9 cellular contexts compared by ENCODE assay signal in genomic region chr19:43439183-43440063, GRCh38.
A peak's percentile ranks its signal among the peaks of the same experiment; 100 is the strongest.
DNase-seq lines count a peak whose midpoint lies in the region; ATAC-seq and TF ChIP-seq lines count a peak whose summit lies in the region.
"Had no signal": no experiment of that assay in that cellular context is flagged by ENCODE, and none has a peak within 500 bp of the region (broad histone marks: within the 10 kb centered on the region; RNA-seq: fewer than 3 reads in every experiment).

No MANE protein-coding gene starts in this region.

- peak; percentile 97 for ATAC-seq in central memory CD8-positive, alpha-beta T cell (replicated peaks; ENCODE audit: extremely low read depth, poor library complexity, severe bottlenecking)
- ATAC-seq in GM18520 (IDR thresholded peaks at IDR 0.05; ENCODE audit: unreplicated experiment) = no peak

- TF ChIP-seq CTCF in GM13976 (IDR thresholded peaks at IDR 0.05; ENCODE audit: borderline replicate concordance, control extremely low read depth, extremely low read depth, insufficient read depth, missing control alignments) = no peak

- peaks cover 32% of the 10 kb centered on the region for H3K4me1 Mint-ChIP-seq in central memory CD8-positive, alpha-beta T cell

- peak overlapping the region; percentile 73 for H3K27ac Mint-ChIP-seq in central memory CD8-positive, alpha-beta T cell (ENCODE audit: low read depth)

- peak; percentile 40 for DNase-seq in activated CD8-positive, alpha-beta memory T cell treated with anti-CD3 and anti-CD28 coated beads, Interleukin-2, amount 50 U/mL, for 1 hour (ENCODE audit: extremely low read depth)
- DNase-seq in activated CD8-positive, alpha-beta memory T cell treated with anti-CD3 and anti-CD28 coated beads, Interleukin-2, amount 50 U/mL, for 48 hours = no peak
- peak; percentile 97 for DNase-seq in SW480 (ENCODE audit: low spot score)
- peak in 1 of 2 donors; percentile 55 for DNase-seq in central memory CD8-positive, alpha-beta T cell (ENCODE audit: low spot score in 2 of 2)
- peak; percentile 35 to 86 (median 62) for DNase-seq in stimulated activated naive CD4-positive, alpha-beta T cell (lab: John Stamatoyannopoulos, UW)
- no peak for DNase-seq in NAMALWA (ENCODE audit: low spot score)
- DNase-seq in GM13976 (ENCODE audit: low spot score) = no peak
- DNase-seq: hypothalamus had no signal

- no peaks in the 10 kb centered on the region for H3K9me3 Mint-ChIP-seq in central memory CD8-positive, alpha-beta T cell

- H3K36me3 Mint-ChIP-seq in central memory CD8-positive, alpha-beta T cell (ENCODE audit: insufficient read depth) = peaks cover 1% of the 10 kb centered on the region

- H3K4me3 Mint-ChIP-seq in central memory CD8-positive, alpha-beta T cell = peak overlapping the region; percentile 57

- in situ Hi-C loops in GM13976 (cut with MboI; ENCODE audit: low sequenced_read_pairs, unreplicated experiment) = no loop called here

- no peaks in the 10 kb centered on the region for H3K27me3 Mint-ChIP-seq in central memory CD8-positive, alpha-beta T cell

Comparison
In these comparisons a context has a peak if more than half of its experiments do, and no peak if none do; other contexts are left out.
1. DNase-seq: peak in activated CD8-positive, alpha-beta memory T cell treated with anti-CD3 and anti-CD28 coated beads, Interleukin-2, amount 50 U/mL, for 1 hour (single experiment), SW480 (single experiment) and stimulated activated naive CD4-positive, alpha-beta T cell (6 of 6); none in activated CD8-positive, alpha-beta memory T cell treated with anti-CD3 and anti-CD28 coated beads, Interleukin-2, amount 50 U/mL, for 48 hours (single experiment), NAMALWA (single experiment) and GM13976 (single experiment).